ENCODE assay signal across 8 cellular contexts in genomic region chr9:36190388-36191289, GRCh38. TPM values are rescaled to one million over a fixed set of nuclear protein-coding genes. Genes with fewer than 3 reads are reported as not detected.
DNase-seq lines count a peak whose midpoint lies in the region; ATAC-seq and TF ChIP-seq lines count a peak whose summit lies in the region.

CLTA (plus strand) TSS chr9:36190921; CDS start chr9:36191057, 136 bp downstream.

- H3K4me1 ChIP-seq in left lung = peaks cover 34 to 54% of the 10 kb centered on the region in 2 donors

- CTCF ChIA-PET in CD4-positive, alpha-beta T cell (lab: Charles Lee) = interaction anchor here (0.8 to 3.4 kb wide), 14 partner anchors 10 to 538 kb away, joined by 3 to 20 read pairs (median 4); partner anchors contain the start of gene GLIPR2

- no peaks in the 10 kb centered on the region for H3K9me3 Mint-ChIP-seq in CD4-positive, alpha-beta T cell

- POLR2A ChIA-PET in CD4-positive, alpha-beta T cell (lab: Charles Lee) = interaction anchor here (0.6 to 3.0 kb wide), 28 partner anchors 9 to 1401 kb away, joined by 3 to 17 read pairs (median 4); partner anchors contain the start of genes CREB3, GLIPR2, GNE and RNF38

- DNase-seq in CD4-positive, alpha-beta T cell = peak; percentile 85 to 93 (median 88)
- DNase-seq in NCI-H774 (lab: John Stamatoyannopoulos, UW) = peak; percentile 96
- DNase-seq in activated CD4-positive, alpha-beta T cell treated with anti-CD3 and anti-CD28 coated beads, Interleukin-2, amount 50 U/mL, for 4 hours = peak; percentile 90 to 92
- DNase-seq in dermis blood vessel endothelial cell = peak; percentile 99
- peak; percentile 97 to 98 for DNase-seq in left lung
- peak; percentile 84 to 89 for DNase-seq in stimulated activated CD4-positive, alpha-beta T cell treated with anti-CD3 and anti-CD28 coated beads, Interleukin-2, amount 100 ng/mL, for 48 hours

- ATAC-seq in CD4-positive, alpha-beta T cell (ENCODE audit: poor library complexity) = peak; percentile 98
- ATAC-seq in GM19397 (IDR thresholded peaks at IDR 0.05; ENCODE audit: unreplicated experiment) (peak; percentile 96), HG03571 (IDR thresholded peaks at IDR 0.05; ENCODE audit: unreplicated experiment) (peak; percentile 89), left lung (peak; percentile 95)

- H3K4me1 Mint-ChIP-seq in CD4-positive, alpha-beta T cell (ENCODE audit: low read depth) = peaks cover 48% of the 10 kb centered on the region

- intact Hi-C loops in CD4-positive, alpha-beta T cell (cut with DNase I, micrococcal nuclease) = loop anchor here (1.0 to 5.0 kb wide), 7 partner anchors 54 to 382 kb away; partner anchors contain the start of genes GNE (in 2 of the 2), GLIPR2 (in 1 of the 2), MELK (in 1 of the 2) and RNF38 (in 1 of the 2)
- intact Hi-C loops in left lung (cut with DNase I) = no loop called here

- peak within 1 kb of the TSS; percentile 87 to 93 for H3K4me3 ChIP-seq in left lung

- H3K36me3 ChIP-seq in left lung = peaks cover 0 to 11% of the 10 kb centered on the region in 2 donors

- peak within 1 kb of the TSS; percentile 92 for H3K27ac ChIP-seq in CD4-positive, alpha-beta T cell (ENCODE audit: low read depth, low read length)
- H3K27ac ChIP-seq in left lung = peak within 1 kb of the TSS; percentile 91 to 96

- H3K4me3 Mint-ChIP-seq in CD4-positive, alpha-beta T cell = peak within 1 kb of the TSS; percentile 93

- H3K27ac Mint-ChIP-seq in CD4-positive, alpha-beta T cell = peak within 1 kb of the TSS; percentile 81

- no peaks in the 10 kb centered on the region for H3K27me3 ChIP-seq in CD4-positive, alpha-beta T cell (ENCODE audit: control insufficient read depth, insufficient read depth, low read length)
- H3K27me3 ChIP-seq in left lung = no peaks in the 10 kb centered on the region

- TF ChIP-seq CTCF in CD4-positive, alpha-beta T cell (IDR thresholded peaks at IDR 0.05) = peak; percentile 74
- TF ChIP-seq CTCF in left lung (IDR thresholded peaks at IDR 0.05) = peak; percentile 24 to 52

- no peaks in the 10 kb centered on the region for H3K27me3 Mint-ChIP-seq in CD4-positive, alpha-beta T cell

- H3K9me3 ChIP-seq in CD4-positive, alpha-beta T cell (ENCODE audit: control insufficient read depth, low read length) = no peaks in the 10 kb centered on the region
- no peaks in the 10 kb centered on the region for H3K9me3 ChIP-seq in left lung

- H3K36me3 Mint-ChIP-seq in CD4-positive, alpha-beta T cell (ENCODE audit: low read depth) = peaks cover 22% of the 10 kb centered on the region

RNA-seq across cellular contexts. Expression of gene CLTA, which starts in this region (rescaled TPM):
- total RNA-seq in CD4-positive, alpha-beta T cell = 10 to 100 TPM; 32.0 to 32.8 TPM
- 338 and 359 TPM in 2 replicates for total RNA-seq in dermis blood vessel endothelial cell
- total RNA-seq in left lung = 100 to 1,000 TPM; 199 to 219 TPM

Comparison
In these comparisons a context has a peak if more than half of its experiments do, and no peak if none do; other contexts are left out.
1. Peak in every context shown above with its lines: DNase-seq, ATAC-seq, H3K4me3 ChIP-seq and H3K27ac ChIP-seq.
2. RNA of gene CLTA (total RNA-seq): 338 to 359 TPM in dermis blood vessel endothelial cell and 199 to 219 TPM in left lung; 32.0 to 32.8 TPM in CD4-positive, alpha-beta T cell; every median in the first group is over 4 times any median in the second.
3. intact Hi-C loops: an anchor here in CD4-positive, alpha-beta T cell (1.0 to 5.0 kb wide); none called in left lung.